In genomic region chr4:170145120-170145519, GRCh38 we compare ENCODE assay signal across 3 cellular contexts.
TF ChIP-seq lines count a peak whose summit lies in the region.

No MANE protein-coding gene starts in this region.

TF ChIP-seq in GM23338, 12 proteins besides CTCF, POLR2A, EP300 and RAD21 (continues in another document):
- TF ChIP-seq EZH2phosphoT487 (IDR thresholded peaks at IDR 0.05; ENCODE audit: unreplicated experiment) (no peak), POLR2AphosphoS5 (IDR thresholded peaks at IDR 0.05; ENCODE audit: low read depth) (no peak), NANOG (IDR thresholded peaks at IDR 0.05; ENCODE audit: borderline replicate concordance) (no peak), JUNB (IDR thresholded peaks at IDR 0.05; ENCODE audit: unreplicated experiment) (no peak), ZNF331 (CRISPR knock-in tag; IDR thresholded peaks at IDR 0.05; ENCODE audit: low read depth) (no peak), EZH2 (IDR thresholded peaks at IDR 0.05; ENCODE audit: low read depth, unreplicated experiment) (no peak), CREB1 (CRISPR knock-in tag; IDR thresholded peaks at IDR 0.05; ENCODE audit: low read depth) (no peak), ETS1 (IDR thresholded peaks at IDR 0.05) (no peak), ZNF114 (CRISPR knock-in tag; IDR thresholded peaks at IDR 0.05) (no peak)
- TF ChIP-seq, protein P1, sequence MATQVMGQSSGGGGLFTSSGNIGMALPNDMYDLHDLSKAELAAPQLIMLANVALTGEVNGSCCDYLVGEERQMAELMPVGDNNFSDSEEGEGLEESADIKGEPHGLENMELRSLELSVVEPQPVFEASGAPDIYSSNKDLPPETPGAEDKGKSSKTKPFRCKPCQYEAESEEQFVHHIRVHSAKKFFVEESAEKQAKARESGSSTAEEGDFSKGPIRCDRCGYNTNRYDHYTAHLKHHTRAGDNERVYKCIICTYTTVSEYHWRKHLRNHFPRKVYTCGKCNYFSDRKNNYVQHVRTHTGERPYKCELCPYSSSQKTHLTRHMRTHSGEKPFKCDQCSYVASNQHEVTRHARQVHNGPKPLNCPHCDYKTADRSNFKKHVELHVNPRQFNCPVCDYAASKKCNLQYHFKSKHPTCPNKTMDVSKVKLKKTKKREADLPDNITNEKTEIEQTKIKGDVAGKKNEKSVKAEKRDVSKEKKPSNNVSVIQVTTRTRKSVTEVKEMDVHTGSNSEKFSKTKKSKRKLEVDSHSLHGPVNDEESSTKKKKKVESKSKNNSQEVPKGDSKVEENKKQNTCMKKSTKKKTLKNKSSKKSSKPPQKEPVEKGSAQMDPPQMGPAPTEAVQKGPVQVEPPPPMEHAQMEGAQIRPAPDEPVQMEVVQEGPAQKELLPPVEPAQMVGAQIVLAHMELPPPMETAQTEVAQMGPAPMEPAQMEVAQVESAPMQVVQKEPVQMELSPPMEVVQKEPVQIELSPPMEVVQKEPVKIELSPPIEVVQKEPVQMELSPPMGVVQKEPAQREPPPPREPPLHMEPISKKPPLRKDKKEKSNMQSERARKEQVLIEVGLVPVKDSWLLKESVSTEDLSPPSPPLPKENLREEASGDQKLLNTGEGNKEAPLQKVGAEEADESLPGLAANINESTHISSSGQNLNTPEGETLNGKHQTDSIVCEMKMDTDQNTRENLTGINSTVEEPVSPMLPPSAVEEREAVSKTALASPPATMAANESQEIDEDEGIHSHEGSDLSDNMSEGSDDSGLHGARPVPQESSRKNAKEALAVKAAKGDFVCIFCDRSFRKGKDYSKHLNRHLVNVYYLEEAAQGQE (IDR thresholded peaks at IDR 0.05; ENCODE audit: unreplicated experiment) = no peak

TF ChIP-seq in HCT116, 20 proteins besides CTCF, POLR2A, EP300 and RAD21:
- TF ChIP-seq EGR1 (IDR thresholded peaks at IDR 0.05; ENCODE audit: low read depth) (no peak), POLR2AphosphoS5 (IDR thresholded peaks at IDR 0.05; ENCODE audit: low read depth, low read length) (no peak), CBX3 (IDR thresholded peaks at IDR 0.05; ENCODE audit: low read depth) (no peak), ELF1 (IDR thresholded peaks at IDR 0.05; ENCODE audit: borderline replicate concordance, low read depth) (no peak), FOSL1 (IDR thresholded peaks at IDR 0.05; ENCODE audit: low read depth) (no peak), TCF7L2 (IDR thresholded peaks at IDR 0.05; ENCODE audit: borderline replicate concordance, extremely low read depth, insufficient read depth, insufficient read length) (no peak), JUND (IDR thresholded peaks at IDR 0.05) (no peak), ATF3 (IDR thresholded peaks at IDR 0.05) (no peak), EZH2 (IDR thresholded peaks at IDR 0.05) (no peak), ZNF274 (IDR thresholded peaks at IDR 0.05; ENCODE audit: low read depth, low read length) (no peak), SIN3A (IDR thresholded peaks at IDR 0.05; ENCODE audit: low read depth) (no peak), ZFX (IDR thresholded peaks at IDR 0.05) (no peak), SP1 (IDR thresholded peaks at IDR 0.05; ENCODE audit: low read depth) (no peak), SRF (IDR thresholded peaks at IDR 0.05; ENCODE audit: low read depth) (no peak)
- TF ChIP-seq, protein P2, sequence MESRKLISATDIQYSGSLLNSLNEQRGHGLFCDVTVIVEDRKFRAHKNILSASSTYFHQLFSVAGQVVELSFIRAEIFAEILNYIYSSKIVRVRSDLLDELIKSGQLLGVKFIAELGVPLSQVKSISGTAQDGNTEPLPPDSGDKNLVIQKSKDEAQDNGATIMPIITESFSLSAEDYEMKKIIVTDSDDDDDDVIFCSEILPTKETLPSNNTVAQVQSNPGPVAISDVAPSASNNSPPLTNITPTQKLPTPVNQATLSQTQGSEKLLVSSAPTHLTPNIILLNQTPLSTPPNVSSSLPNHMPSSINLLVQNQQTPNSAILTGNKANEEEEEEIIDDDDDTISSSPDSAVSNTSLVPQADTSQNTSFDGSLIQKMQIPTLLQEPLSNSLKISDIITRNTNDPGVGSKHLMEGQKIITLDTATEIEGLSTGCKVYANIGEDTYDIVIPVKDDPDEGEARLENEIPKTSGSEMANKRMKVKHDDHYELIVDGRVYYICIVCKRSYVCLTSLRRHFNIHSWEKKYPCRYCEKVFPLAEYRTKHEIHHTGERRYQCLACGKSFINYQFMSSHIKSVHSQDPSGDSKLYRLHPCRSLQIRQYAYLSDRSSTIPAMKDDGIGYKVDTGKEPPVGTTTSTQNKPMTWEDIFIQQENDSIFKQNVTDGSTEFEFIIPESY (IDR thresholded peaks at IDR 0.05; ENCODE audit: extremely low read depth, insufficient replicate concordance, low read length) = no peak
- TF ChIP-seq, protein P1 (IDR thresholded peaks at IDR 0.05; ENCODE audit: low read depth) = no peak
TF ChIP-seq in HCT116: peak in this region for 0.

TF ChIP-seq in H1, 55 proteins besides CTCF, POLR2A, EP300 and RAD21:
- TF ChIP-seq TAF7 (optimal IDR thresholded peaks at IDR 0.05; ENCODE audit: borderline replicate concordance, low read depth, low read length) (no peak), TCF12 (IDR thresholded peaks at IDR 0.05; ENCODE audit: low read depth, low read length) (no peak), FOSL1 (IDR thresholded peaks at IDR 0.05; ENCODE audit: insufficient read depth, low read depth, low read length) (no peak), NRF1 (IDR thresholded peaks at IDR 0.05; ENCODE audit: low read depth, low read length) (no peak), GABPA (IDR thresholded peaks at IDR 0.05; ENCODE audit: borderline replicate concordance, insufficient read depth, low read length) (no peak), ATF3 (IDR thresholded peaks at IDR 0.05; ENCODE audit: insufficient read depth, low read depth, low read length) (no peak), KDM1A (IDR thresholded peaks at IDR 0.05; ENCODE audit: borderline replicate concordance, low read length) (no peak)
TF ChIP-seq in H1: peak in this region for 0.
